Comparison of ENCODE assay signal across 8 cellular contexts in the genomic region with DNA sequence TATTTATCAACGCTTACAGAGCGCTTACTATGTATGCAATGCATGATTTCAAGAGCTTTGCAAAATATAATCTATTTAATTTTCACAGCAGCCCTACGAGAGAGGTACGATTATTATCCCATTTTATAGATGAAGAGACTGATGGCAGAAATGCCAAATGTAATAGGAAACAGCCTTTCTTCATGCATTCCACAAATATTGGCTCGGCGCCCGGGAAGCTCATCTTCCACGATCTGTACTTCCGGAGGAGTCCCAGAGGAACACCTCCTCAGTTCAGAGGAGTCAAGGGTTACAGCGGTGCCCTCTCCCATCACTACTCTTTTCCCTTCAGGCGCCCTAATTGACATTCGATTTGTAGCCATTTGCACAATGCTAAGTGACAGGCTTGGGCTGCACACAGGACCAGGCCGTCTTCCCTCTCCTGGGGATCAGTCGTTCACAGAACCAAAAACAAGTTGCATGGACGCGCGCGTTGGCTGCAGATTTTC. TPM values are rescaled to one million over a fixed set of nuclear protein-coding genes. Genes with fewer than 3 reads are reported as not detected.
DNase-seq lines count a peak whose midpoint lies in the region; ATAC-seq and TF ChIP-seq lines count a peak whose summit lies in the region.

No MANE protein-coding gene starts in this region.

- peak overlapping the region in 9 of 11 experiments; percentile 54 to 99 (median 98); a peak in 18 of 22 replicates for H3K9ac ChIP-seq in BLaER1 treated with 17β-estradiol and CSF1 and Interleukin-3, amounts not matched to agents 10 nM and 100 nM
- H3K9ac ChIP-seq in NT2/D1 (ENCODE audit: insufficient read length, low read depth): peak overlapping the region; percentile 59

- TF ChIP-seq CTCF in coronary artery (IDR thresholded peaks at IDR 0.05): no peak
- no peak for TF ChIP-seq CTCF in mucosa of descending colon (IDR thresholded peaks at IDR 0.05)

- H3K4me1 ChIP-seq in BLaER1 treated with 17β-estradiol and CSF1 and Interleukin-3, amounts not matched to agents 10 nM and 100 nM: peaks cover 63 to 72% (median 70%) of the 10 kb centered on the region in 10 experiments
- H3K4me1 ChIP-seq in NT2/D1 (ENCODE audit: insufficient read depth, insufficient read length) (peaks cover 4% of the 10 kb centered on the region), mucosa of descending colon (ENCODE audit: low read depth) (peaks cover 49% of the 10 kb centered on the region)

- ATAC-seq in HG02571 (IDR thresholded peaks at IDR 0.05; ENCODE audit: unreplicated experiment) (peak; percentile 4), mucosa of descending colon (no peak), HG03175 (IDR thresholded peaks at IDR 0.05; ENCODE audit: unreplicated experiment) (no peak)

- H3K4me2 ChIP-seq in BLaER1 treated with 17β-estradiol and CSF1 and Interleukin-3, amounts not matched to agents 10 nM and 100 nM: peak overlapping the region; percentile 68 to 99 (median 90)

- H3K4me3 ChIP-seq in BLaER1 treated with 17β-estradiol and CSF1 and Interleukin-3, amounts not matched to agents 10 nM and 100 nM: peak overlapping the region in 9 of 10 experiments; percentile 30 to 88 (median 84); a peak in 15 of 20 replicates
- peak overlapping the region; percentile 88 for H3K4me3 ChIP-seq in NT2/D1 (ENCODE audit: insufficient read length, low read depth)
- peak overlapping the region; percentile 82 for H3K4me3 ChIP-seq in coronary artery
- peak overlapping the region; percentile 83 for H3K4me3 ChIP-seq in mucosa of descending colon

- DNase-seq in NT2/D1 (ENCODE audit: low read depth, low spot score): no peak
- DNase-seq in coronary artery (ENCODE audit: low spot score): no peak
- peak; percentile 73 to 84 (median 73) for DNase-seq in mucosa of descending colon
- no peak for DNase-seq in stimulated activated naive CD4-positive, alpha-beta T cell treated with Interleukin-2 at 50 U/mL for 16 hours (lab: John Stamatoyannopoulos, UW)
- no peak for DNase-seq in UCSD-AML1 (lab: John Stamatoyannopoulos, UW; ENCODE audit: unreplicated experiment)

- intact Hi-C loops in mucosa of descending colon (cut with DNase I, micrococcal nuclease): loop anchor here (5.0 to 10.0 kb wide), 2 partner anchors 85 to 133 kb away; no protein-coding TSS in a partner anchor

- H3K27me3 ChIP-seq in BLaER1 treated with 17β-estradiol and CSF1 and Interleukin-3, amounts not matched to agents 10 nM and 100 nM: no peaks in the 10 kb centered on the region
- H3K27me3 ChIP-seq in NT2/D1 (ENCODE audit: insufficient read depth, insufficient read length): no peaks in the 10 kb centered on the region

- H3K36me3 ChIP-seq in BLaER1 treated with 17β-estradiol and CSF1 and Interleukin-3, amounts not matched to agents 10 nM and 100 nM: peaks cover 0 to 10% (median 0%) of the 10 kb centered on the region in 11 experiments; a peak in 5 of 22 replicates
- H3K36me3 ChIP-seq in NT2/D1 (ENCODE audit: insufficient read depth, insufficient read length, low read length) (no peaks in the 10 kb centered on the region), mucosa of descending colon (ENCODE audit: low read depth) (no peaks in the 10 kb centered on the region)

- no peaks in the 10 kb centered on the region for H3K9me3 ChIP-seq in BLaER1 treated with 17β-estradiol and CSF1 and Interleukin-3, amounts not matched to agents 10 nM and 100 nM (replicated peaks in 1 of 11)
- H3K9me3 ChIP-seq in NT2/D1 (ENCODE audit: insufficient read depth, low read length) (no peaks in the 10 kb centered on the region), mucosa of descending colon (no peaks in the 10 kb centered on the region)

- H4K20me1 ChIP-seq in BLaER1 treated with 17β-estradiol and CSF1 and Interleukin-3, amounts not matched to agents 10 nM and 100 nM: peaks cover 28 to 34% (median 32%) of the 10 kb centered on the region in 11 experiments; a peak in 21 of 22 replicates

- H3K27ac ChIP-seq in BLaER1 treated with 17β-estradiol and CSF1 and Interleukin-3, amounts not matched to agents 10 nM and 100 nM: peak overlapping the region in 9 of 11 experiments; percentile 96 to 100 (median 99); a peak in 18 of 22 replicates
- peak overlapping the region; percentile 96 to 97 for H3K27ac ChIP-seq in coronary artery

RNA-seq across cellular contexts. Expression of a gene that starts 1.1 kb away (rescaled TPM):
- total RNA-seq in mucosa of descending colon: 10 to 100 TPM; 56.5 to 85.3 (median 82.7) TPM

RNA-seq across cellular contexts. Expression of a gene that starts 9.0 kb away (rescaled TPM):
- 100 to 1,000 TPM in 2 of 3 donors, 10 to 100 TPM in 1; 90.8 to 141 (median 107) TPM for total RNA-seq in mucosa of descending colon

Comparison
In these comparisons a context has a peak if more than half of its experiments do, and no peak if none do; other contexts are left out.
1. DNase-seq: peak in mucosa of descending colon (3 of 3); none in NT2/D1 (single experiment), coronary artery (single experiment), stimulated activated naive CD4-positive, alpha-beta T cell treated with Interleukin-2 at 50 U/mL for 16 hours (single experiment) and UCSD-AML1 (single experiment).
2. Peak in every context shown above with its lines, with median percentiles within 50 percentile points of each other: H3K4me3 ChIP-seq.